Comparison of ENCODE assay signal across 29 cellular contexts in the genomic region with DNA sequence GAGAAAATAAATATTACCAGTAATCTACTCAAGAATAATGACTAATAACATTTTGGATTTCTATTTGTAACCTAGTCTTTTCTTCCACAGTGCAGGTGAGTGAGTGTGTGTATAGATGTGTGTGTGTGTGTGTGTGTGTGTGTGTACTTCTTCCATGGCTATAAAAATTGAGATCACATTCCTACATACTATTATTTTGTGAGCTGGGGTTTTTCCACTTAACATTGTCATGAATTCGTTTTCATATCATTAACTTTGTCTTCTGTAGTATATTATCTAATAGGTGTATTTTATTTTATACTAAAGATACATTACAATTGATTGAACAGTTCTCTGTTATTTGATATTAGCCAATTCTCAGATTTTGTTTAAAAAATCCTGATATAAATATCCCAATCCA.
"Had no signal": no experiment of that assay in that cellular context is flagged by ENCODE, and none has a peak within 500 bp of the region (broad histone marks: within the 10 kb centered on the region; RNA-seq: fewer than 3 reads in every experiment).

No MANE protein-coding gene starts in this region.

- H3K4me1 ChIP-seq: stomach, suprapubic skin, testis, thyroid gland, tibial artery, tibial nerve, transverse colon, upper lobe of left lung, upper lobe of right lung, uterus, vagina had no signal

- H3K27ac Mint-ChIP-seq: stimulated activated effector memory CD8-positive, alpha-beta T cell treated with anti-CD3 and anti-CD28 coated beads, Interleukin-12 subunit alpha, Interleukin-12 subunit beta, amount 100 ng/mL, for 72 hours; stimulated activated memory B cell treated with anti-CD40 and anti-IgM and Interleukin-4, amounts not matched to agents 10 μg/mL and 1 μg/mL and 100 μg/mL, for 72 hours; stimulated activated naive B cell treated with anti-CD40 and anti-IgM and Interleukin-4, amounts not matched to agents 10 μg/mL and 1 μg/mL and 100 μg/mL, for 72 hours; stimulated activated naive CD8-positive, alpha-beta T cell treated with anti-CD3 and anti-CD28 coated beads, Interleukin-15, amount 100 ng/mL, for 72 hours; stimulated activated naive CD8-positive, alpha-beta T cell treated with anti-CD3 and anti-CD28 coated beads, Interleukin-15, Interleukin-2, amounts not matched to agents 100 ng/mL and 50 ng/mL, for 24 hours; type B pancreatic cell had no signal

- H3K9me3 Mint-ChIP-seq: stimulated activated memory B cell treated with anti-CD40 and anti-IgM and Interleukin-4, amounts not matched to agents 10 μg/mL and 1 μg/mL and 100 μg/mL, for 72 hours; stimulated activated naive CD8-positive, alpha-beta T cell treated with anti-CD3 and anti-CD28 coated beads, Interleukin-15, Interleukin-2, amounts not matched to agents 100 ng/mL and 50 ng/mL, for 24 hours; type B pancreatic cell had no signal

- ATAC-seq: stimulated activated effector memory CD8-positive, alpha-beta T cell treated with anti-CD3 and anti-CD28 coated beads, Interleukin-12 subunit alpha, Interleukin-12 subunit beta, amount 100 ng/mL, for 72 hours; stimulated activated memory B cell treated with anti-CD40 and anti-IgM and Interleukin-4, amounts not matched to agents 10 μg/mL and 1 μg/mL and 100 μg/mL, for 72 hours; stimulated activated naive B cell treated with anti-CD40 and anti-IgM and Interleukin-4, amounts not matched to agents 10 μg/mL and 1 μg/mL and 100 μg/mL, for 72 hours; stimulated activated naive CD8-positive, alpha-beta T cell treated with anti-CD3 and anti-CD28 coated beads, Interleukin-15, amount 100 ng/mL, for 72 hours; stimulated activated naive CD8-positive, alpha-beta T cell treated with anti-CD3 and anti-CD28 coated beads, Interleukin-15, Interleukin-2, amounts not matched to agents 100 U/mL and 50 U/mL, for 24 hours; upper lobe of right lung had no signal

- H3K4me1 Mint-ChIP-seq: stimulated activated effector memory CD8-positive, alpha-beta T cell treated with anti-CD3 and anti-CD28 coated beads, Interleukin-12 subunit alpha, Interleukin-12 subunit beta, amount 100 ng/mL, for 72 hours; stimulated activated memory B cell treated with anti-CD40 and anti-IgM and Interleukin-4, amounts not matched to agents 10 μg/mL and 1 μg/mL and 100 μg/mL, for 72 hours; stimulated activated naive B cell treated with anti-CD40 and anti-IgM and Interleukin-4, amounts not matched to agents 10 μg/mL and 1 μg/mL and 100 μg/mL, for 72 hours; stimulated activated naive CD8-positive, alpha-beta T cell treated with anti-CD3 and anti-CD28 coated beads, Interleukin-15, amount 100 ng/mL, for 72 hours had no signal

- H3K36me3 ChIP-seq: stomach, suprapubic skin, thoracic aorta, thyroid gland, tibial artery, tibial nerve, transverse colon, upper lobe of left lung, upper lobe of right lung, uterus, vagina had no signal

- H3K36me3 Mint-ChIP-seq: stimulated activated effector memory CD8-positive, alpha-beta T cell treated with anti-CD3 and anti-CD28 coated beads, Interleukin-12 subunit alpha, Interleukin-12 subunit beta, amount 100 ng/mL, for 72 hours; stimulated activated memory B cell treated with anti-CD40 and anti-IgM and Interleukin-4, amounts not matched to agents 10 μg/mL and 1 μg/mL and 100 μg/mL, for 72 hours; stimulated activated naive B cell treated with anti-CD40 and anti-IgM and Interleukin-4, amounts not matched to agents 10 μg/mL and 1 μg/mL and 100 μg/mL, for 72 hours; type B pancreatic cell had no signal

- H3K4me3 ChIP-seq: stomach, suprapubic skin, testis, thoracic aorta, thyroid gland, tibial artery, tibial nerve, transverse colon, upper lobe of left lung, upper lobe of right lung, uterus, vagina had no signal

- H3K9me3 ChIP-seq: stomach, suprapubic skin, testis, thoracic aorta, thyroid gland, tibial artery, tibial nerve, transverse colon, upper lobe of left lung, upper lobe of right lung, uterus, vagina had no signal

- DNase-seq: stimulated activated CD4-positive, alpha-beta T cell treated with anti-CD3 and anti-CD28 coated beads, Interleukin-2, amount 100 ng/mL, for 48 hours; stimulated activated CD4-positive, alpha-beta T cell treated with anti-CD3 and anti-CD28 coated beads, Interleukin-4, amount 100 ng/mL, for 1 hour; stimulated activated CD4-positive, alpha-beta T cell treated with anti-CD3 and anti-CD28 coated beads, Interleukin-4, amount 100 ng/mL, for 24 hours; stimulated activated CD4-positive, alpha-beta T cell treated with anti-CD3 and anti-CD28 coated beads, Interleukin-4, amount 100 ng/mL, for 4 hours; stimulated activated CD8-positive, alpha-beta memory T cell treated with anti-CD3 and anti-CD28 coated beads, Interleukin-4, amount 100 ng/mL, for 48 hours; stimulated activated naive B cell treated with anti-CD40 and anti-IgM and Interleukin-4, amounts not matched to agents 10 μg/mL and 1 μg/mL and 100 μg/mL, for 72 hours; stimulated activated naive CD4-positive, alpha-beta T cell; stimulated activated naive CD4-positive, alpha-beta T cell treated with Interleukin-2 at 50 U/mL for 16 hours; stimulated activated naive CD8-positive, alpha-beta T cell treated with anti-CD3 and anti-CD28 coated beads, Interleukin-15, amount 100 ng/mL, for 72 hours; stimulated activated naive CD8-positive, alpha-beta T cell treated with anti-CD3 and anti-CD28 coated beads, Interleukin-15, Interleukin-2, amounts not matched to agents 100 U/mL and 50 U/mL, for 24 hours; stomach; substantia nigra; testis; thyroid gland; tibial artery; transverse colon; trophoblast cell; upper lobe of left lung; upper lobe of right lung; uterus had no signal

- FAIRE-seq: urothelium cell line had no signal

- H3K4me3 Mint-ChIP-seq: stimulated activated effector memory CD8-positive, alpha-beta T cell treated with anti-CD3 and anti-CD28 coated beads, Interleukin-12 subunit alpha, Interleukin-12 subunit beta, amount 100 ng/mL, for 72 hours; stimulated activated memory B cell treated with anti-CD40 and anti-IgM and Interleukin-4, amounts not matched to agents 10 μg/mL and 1 μg/mL and 100 μg/mL, for 72 hours; stimulated activated naive B cell treated with anti-CD40 and anti-IgM and Interleukin-4, amounts not matched to agents 10 μg/mL and 1 μg/mL and 100 μg/mL, for 72 hours; stimulated activated naive CD8-positive, alpha-beta T cell treated with anti-CD3 and anti-CD28 coated beads, Interleukin-15, amount 100 ng/mL, for 72 hours; stimulated activated naive CD8-positive, alpha-beta T cell treated with anti-CD3 and anti-CD28 coated beads, Interleukin-15, Interleukin-2, amounts not matched to agents 100 ng/mL and 50 ng/mL, for 24 hours; type B pancreatic cell had no signal

- H3K27me3 ChIP-seq: stomach, suprapubic skin, testis, thyroid gland, tibial artery, tibial nerve, transverse colon, upper lobe of left lung, upper lobe of right lung, uterus, vagina had no signal

- H3K27me3 Mint-ChIP-seq: stimulated activated memory B cell treated with anti-CD40 and anti-IgM and Interleukin-4, amounts not matched to agents 10 μg/mL and 1 μg/mL and 100 μg/mL, for 72 hours; stimulated activated naive B cell treated with anti-CD40 and anti-IgM and Interleukin-4, amounts not matched to agents 10 μg/mL and 1 μg/mL and 100 μg/mL, for 72 hours; stimulated activated naive CD8-positive, alpha-beta T cell treated with anti-CD3 and anti-CD28 coated beads, Interleukin-15, Interleukin-2, amounts not matched to agents 100 ng/mL and 50 ng/mL, for 24 hours had no signal

- H3K27ac ChIP-seq: stomach, suprapubic skin, testis, thoracic aorta, thyroid gland, tibial artery, tibial nerve, transverse colon, upper lobe of left lung, upper lobe of right lung, uterus, vagina had no signal
